In genomic region chr7:92057375-92057774, GRCh38 we compare ENCODE assay signal across 11 cellular contexts.
A peak's percentile ranks its signal among the peaks of the same experiment; 100 is the strongest.
DNase-seq lines count a peak whose midpoint lies in the region; ATAC-seq, FAIRE-seq and TF ChIP-seq lines count a peak whose summit lies in the region.
"Had no signal": no experiment of that assay in that cellular context is flagged by ENCODE, and none has a peak within 500 bp of the region (broad histone marks: within the 10 kb centered on the region; RNA-seq: fewer than 3 reads in every experiment).

No MANE protein-coding gene starts in this region.

- POLR2A ChIA-PET in activated CD8-positive, alpha-beta T cell treated with anti-CD3 and anti-CD28 coated beads for 36 hours (lab: Charles Lee), result no interaction called here
- POLR2A ChIA-PET in activated CD8-positive, alpha-beta T cell treated with anti-CD3 and anti-CD28 coated beads, Interleukin-2, amount 10 ng/mL, durations not matched to agents 7 days and 5 days (lab: Charles Lee), result no interaction called here

- intact Hi-C loops in activated CD8-positive, alpha-beta T cell treated with anti-CD3 and anti-CD28 coated beads for 36 hours (cut with micrococcal nuclease), result no loop called here
- intact Hi-C loops in kidney (cut with DNase I) (no loop called here), transverse colon (cut with DNase I; ENCODE audit: low total_unique reads) (no loop called here)

- H3K36me3 ChIP-seq in kidney (ENCODE audit: control insufficient read depth in 1 of 2, insufficient read depth in 2 of 2, low read length in 2 of 2), result peaks cover 0 to 3% of the 10 kb centered on the region in 2 donors
- peaks cover 0 to 12% (median 1%) of the 10 kb centered on the region in 4 donors for H3K36me3 ChIP-seq in transverse colon

- 35 to 48% methylated on average over 2 of the region's 2 CpGs for WGBS in transverse colon (ENCODE audit: low coverage in 1 of 2), 2 donors

- H3K27me3 Mint-ChIP-seq in activated CD8-positive, alpha-beta T cell treated with anti-CD3 and anti-CD28 coated beads for 36 hours, result no peaks in the 10 kb centered on the region
- H3K27me3 Mint-ChIP-seq in activated CD8-positive, alpha-beta T cell treated with anti-CD3 and anti-CD28 coated beads, Interleukin-2, amount 10 ng/mL, durations not matched to agents 7 days and 5 days (ENCODE audit: low read depth), result no peaks in the 10 kb centered on the region

- no peak for DNase-seq in activated CD8-positive, alpha-beta T cell treated with anti-CD3 and anti-CD28 coated beads for 36 hours
- no peak for DNase-seq in activated CD8-positive, alpha-beta T cell treated with anti-CD3 and anti-CD28 coated beads, Interleukin-2, amount 10 ng/mL, durations not matched to agents 7 days and 5 days
- DNase-seq in astrocyte of the spinal cord (ENCODE audit: low read depth, low spot score) (peak; percentile 7), kidney (no peak), transverse colon (peak; percentile 75)
- DNase-seq in activated CD4-positive, alpha-beta T cell treated with anti-CD3 and anti-CD28 coated beads for 1 hour, result no peak
- no peak for DNase-seq in activated naive CD4-positive, alpha-beta T cell treated with anti-CD3 and anti-CD28 coated beads, Interleukin-2, amount 50 U/mL, for 72 hours (ENCODE audit: low spot score in 2 of 2)
- DNase-seq: effector memory CD4-positive, alpha-beta T cell had no signal

- H3K4me3 ChIP-seq in astrocyte of the spinal cord (ENCODE audit: low read depth, low read length) (no peak overlapping the region), kidney (ENCODE audit: low read length in 2 of 2) (peak overlapping the region in 1 of 2 donors; percentile 40), transverse colon (peak overlapping the region in 3 of 4 donors; percentile 5 to 48 (median 31))
- H3K4me3 ChIP-seq: SK-N-MC had no signal

- peak; percentile 59 for TF ChIP-seq POLR2A in transverse colon (IDR thresholded peaks at IDR 0.05)

- H3K9me3 Mint-ChIP-seq in activated CD8-positive, alpha-beta T cell treated with anti-CD3 and anti-CD28 coated beads for 36 hours, result no peaks in the 10 kb centered on the region
- H3K9me3 Mint-ChIP-seq in activated CD8-positive, alpha-beta T cell treated with anti-CD3 and anti-CD28 coated beads, Interleukin-2, amount 10 ng/mL, durations not matched to agents 7 days and 5 days (ENCODE audit: insufficient read depth), result no peaks in the 10 kb centered on the region
- H3K9me3 Mint-ChIP-seq in activated naive CD4-positive, alpha-beta T cell treated with anti-CD3 and anti-CD28 coated beads, Interleukin-2, amount 50 U/mL, for 72 hours, result no peaks in the 10 kb centered on the region

- H3K4me1 ChIP-seq in kidney (ENCODE audit: control insufficient read depth in 1 of 2, insufficient read depth in 1 of 2, low read depth in 1 of 2, low read length in 2 of 2), result peaks cover 0 to 7% of the 10 kb centered on the region in 2 donors
- peaks cover 10 to 78% (median 26%) of the 10 kb centered on the region in 4 donors for H3K4me1 ChIP-seq in transverse colon

- peak; percentile 24 for ATAC-seq in activated CD8-positive, alpha-beta T cell treated with anti-CD3 and anti-CD28 coated beads for 36 hours
- ATAC-seq in activated CD8-positive, alpha-beta T cell treated with anti-CD3 and anti-CD28 coated beads, Interleukin-2, amount 10 ng/mL, durations not matched to agents 7 days and 5 days, result no peak
- no peak for ATAC-seq in HG03457 (IDR thresholded peaks at IDR 0.05; ENCODE audit: unreplicated experiment)
- ATAC-seq in activated naive CD4-positive, alpha-beta T cell treated with anti-CD3 and anti-CD28 coated beads, Interleukin-2, amount 50 U/mL, for 72 hours, result no peak

- H3K36me3 Mint-ChIP-seq in activated CD8-positive, alpha-beta T cell treated with anti-CD3 and anti-CD28 coated beads for 36 hours (ENCODE audit: low read depth), result peaks cover 4% of the 10 kb centered on the region
- peaks cover 11% of the 10 kb centered on the region for H3K36me3 Mint-ChIP-seq in activated CD8-positive, alpha-beta T cell treated with anti-CD3 and anti-CD28 coated beads, Interleukin-2, amount 10 ng/mL, durations not matched to agents 7 days and 5 days (ENCODE audit: low read depth)
- no peaks in the 10 kb centered on the region for H3K36me3 Mint-ChIP-seq in activated naive CD4-positive, alpha-beta T cell treated with anti-CD3 and anti-CD28 coated beads, Interleukin-2, amount 50 U/mL, for 72 hours

- H3K27ac Mint-ChIP-seq in activated CD8-positive, alpha-beta T cell treated with anti-CD3 and anti-CD28 coated beads for 36 hours, result no peak overlapping the region
- no peak overlapping the region for H3K27ac Mint-ChIP-seq in activated CD8-positive, alpha-beta T cell treated with anti-CD3 and anti-CD28 coated beads, Interleukin-2, amount 10 ng/mL, durations not matched to agents 7 days and 5 days
- H3K27ac Mint-ChIP-seq in activated naive CD4-positive, alpha-beta T cell treated with anti-CD3 and anti-CD28 coated beads, Interleukin-2, amount 50 U/mL, for 72 hours, result no peak overlapping the region

- CTCF ChIA-PET in activated CD8-positive, alpha-beta T cell treated with anti-CD3 and anti-CD28 coated beads for 36 hours (lab: Charles Lee), result interaction anchor here (1.2 to 1.3 kb wide), 2 partner anchors 176 to 367 kb away, joined by 3 to 5 read pairs; no protein-coding TSS in a partner anchor
- CTCF ChIA-PET in activated CD8-positive, alpha-beta T cell treated with anti-CD3 and anti-CD28 coated beads, Interleukin-2, amount 10 ng/mL, durations not matched to agents 7 days and 5 days (lab: Charles Lee), result no interaction called here

- H3K27me3 ChIP-seq in transverse colon, result no peaks in the 10 kb centered on the region

- H3K9me3 ChIP-seq in kidney (ENCODE audit: control insufficient read depth in 1 of 2, low read length in 2 of 2) (no peaks in the 10 kb centered on the region), transverse colon (no peaks in the 10 kb centered on the region)

- TF ChIP-seq CTCF in activated CD8-positive, alpha-beta T cell treated with anti-CD3 and anti-CD28 coated beads for 36 hours (IDR thresholded peaks at IDR 0.05), result no peak
- TF ChIP-seq CTCF in astrocyte of the spinal cord (IDR thresholded peaks at IDR 0.05; ENCODE audit: low read depth, low read length) (no peak), kidney (IDR thresholded peaks at IDR 0.05; ENCODE audit: borderline replicate concordance, extremely low read depth, insufficient read depth) (no peak), transverse colon (IDR thresholded peaks at IDR 0.05) (no peak)

- TF ChIP-seq EP300 in transverse colon (IDR thresholded peaks at IDR 0.05; ENCODE audit: low read depth), result peak; percentile 25

- H3K4me1 Mint-ChIP-seq in activated CD8-positive, alpha-beta T cell treated with anti-CD3 and anti-CD28 coated beads for 36 hours (ENCODE audit: low read depth), result peaks cover 14% of the 10 kb centered on the region
- H3K4me1 Mint-ChIP-seq in activated CD8-positive, alpha-beta T cell treated with anti-CD3 and anti-CD28 coated beads, Interleukin-2, amount 10 ng/mL, durations not matched to agents 7 days and 5 days (ENCODE audit: low read depth), result peaks cover 14% of the 10 kb centered on the region

- no peak overlapping the region for H3K9ac ChIP-seq in kidney (ENCODE audit: low read length in 2 of 2)
- H3K9ac ChIP-seq: KMS-11 had no signal

- FAIRE-seq in kidney (lab: Jason Lieb, UNC), result no peak

- in situ Hi-C loops in astrocyte of the spinal cord (cut with HindIII; ENCODE audit: low sequenced_read_pairs), result no loop called here
- in situ Hi-C loops in transverse colon (cut with MboI; ENCODE audit: low pct_ligation_motif_present in 1 of 4, low pct_unique_long_range_greater_than_20kb in 1 of 4, low sequenced_read_pairs in 3 of 4), result no loop called here

- no peak overlapping the region for H3K4me3 Mint-ChIP-seq in activated CD8-positive, alpha-beta T cell treated with anti-CD3 and anti-CD28 coated beads for 36 hours
- no peak overlapping the region for H3K4me3 Mint-ChIP-seq in activated CD8-positive, alpha-beta T cell treated with anti-CD3 and anti-CD28 coated beads, Interleukin-2, amount 10 ng/mL, durations not matched to agents 7 days and 5 days

- H3K27ac ChIP-seq in kidney (ENCODE audit: low read depth in 2 of 2, low read length in 2 of 2) (peak overlapping the region; percentile 12 to 61), transverse colon (peak overlapping the region; percentile 53 to 79 (median 72))
- H3K27ac ChIP-seq: KMS-11, SK-N-MC had no signal

Comparison
In these comparisons a context has a peak if more than half of its experiments do, and no peak if none do; other contexts are left out.
1. DNase-seq: peak in astrocyte of the spinal cord (single experiment) and transverse colon (single experiment); none in activated CD8-positive, alpha-beta T cell treated with anti-CD3 and anti-CD28 coated beads for 36 hours (single experiment), activated CD8-positive, alpha-beta T cell treated with anti-CD3 and anti-CD28 coated beads, Interleukin-2, amount 10 ng/mL, durations not matched to agents 7 days and 5 days (single experiment), kidney (single experiment), activated CD4-positive, alpha-beta T cell treated with anti-CD3 and anti-CD28 coated beads for 1 hour (single experiment) and activated naive CD4-positive, alpha-beta T cell treated with anti-CD3 and anti-CD28 coated beads, Interleukin-2, amount 50 U/mL, for 72 hours (0 of 2).